In genomic region chr1:22451702-22452400, GRCh38 we compare ENCODE assay signal across 1 cellular context.
TF ChIP-seq lines count a peak whose summit lies in the region.

A gene with protein sequence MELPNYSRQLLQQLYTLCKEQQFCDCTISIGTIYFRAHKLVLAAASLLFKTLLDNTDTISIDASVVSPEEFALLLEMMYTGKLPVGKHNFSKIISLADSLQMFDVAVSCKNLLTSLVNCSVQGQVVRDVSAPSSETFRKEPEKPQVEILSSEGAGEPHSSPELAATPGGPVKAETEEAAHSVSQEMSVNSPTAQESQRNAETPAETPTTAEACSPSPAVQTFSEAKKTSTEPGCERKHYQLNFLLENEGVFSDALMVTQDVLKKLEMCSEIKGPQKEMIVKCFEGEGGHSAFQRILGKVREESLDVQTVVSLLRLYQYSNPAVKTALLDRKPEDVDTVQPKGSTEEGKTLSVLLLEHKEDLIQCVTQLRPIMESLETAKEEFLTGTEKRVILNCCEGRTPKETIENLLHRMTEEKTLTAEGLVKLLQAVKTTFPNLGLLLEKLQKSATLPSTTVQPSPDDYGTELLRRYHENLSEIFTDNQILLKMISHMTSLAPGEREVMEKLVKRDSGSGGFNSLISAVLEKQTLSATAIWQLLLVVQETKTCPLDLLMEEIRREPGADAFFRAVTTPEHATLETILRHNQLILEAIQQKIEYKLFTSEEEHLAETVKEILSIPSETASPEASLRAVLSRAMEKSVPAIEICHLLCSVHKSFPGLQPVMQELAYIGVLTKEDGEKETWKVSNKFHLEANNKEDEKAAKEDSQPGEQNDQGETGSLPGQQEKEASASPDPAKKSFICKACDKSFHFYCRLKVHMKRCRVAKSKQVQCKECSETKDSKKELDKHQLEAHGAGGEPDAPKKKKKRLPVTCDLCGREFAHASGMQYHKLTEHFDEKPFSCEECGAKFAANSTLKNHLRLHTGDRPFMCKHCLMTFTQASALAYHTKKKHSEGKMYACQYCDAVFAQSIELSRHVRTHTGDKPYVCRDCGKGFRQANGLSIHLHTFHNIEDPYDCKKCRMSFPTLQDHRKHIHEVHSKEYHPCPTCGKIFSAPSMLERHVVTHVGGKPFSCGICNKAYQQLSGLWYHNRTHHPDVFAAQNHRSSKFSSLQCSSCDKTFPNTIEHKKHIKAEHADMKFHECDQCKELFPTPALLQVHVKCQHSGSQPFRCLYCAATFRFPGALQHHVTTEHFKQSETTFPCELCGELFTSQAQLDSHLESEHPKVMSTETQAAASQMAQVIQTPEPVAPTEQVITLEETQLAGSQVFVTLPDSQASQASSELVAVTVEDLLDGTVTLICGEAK (plus strand): TSS chr1:22451851. CDS start chr1:22489949, 38,098 bp downstream.

TF ChIP-seq in GM12878, 131 proteins besides CTCF, POLR2A, EP300 and RAD21 (continued from another document and continues in another):
- TF ChIP-seq, protein P1, sequence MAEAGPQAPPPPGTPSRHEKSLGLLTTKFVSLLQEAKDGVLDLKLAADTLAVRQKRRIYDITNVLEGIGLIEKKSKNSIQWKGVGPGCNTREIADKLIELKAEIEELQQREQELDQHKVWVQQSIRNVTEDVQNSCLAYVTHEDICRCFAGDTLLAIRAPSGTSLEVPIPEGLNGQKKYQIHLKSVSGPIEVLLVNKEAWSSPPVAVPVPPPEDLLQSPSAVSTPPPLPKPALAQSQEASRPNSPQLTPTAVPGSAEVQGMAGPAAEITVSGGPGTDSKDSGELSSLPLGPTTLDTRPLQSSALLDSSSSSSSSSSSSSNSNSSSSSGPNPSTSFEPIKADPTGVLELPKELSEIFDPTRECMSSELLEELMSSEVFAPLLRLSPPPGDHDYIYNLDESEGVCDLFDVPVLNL (IDR thresholded peaks at IDR 0.05; ENCODE audit: low read depth, low read length), result no peak
- TF ChIP-seq ETV6 (conservative IDR thresholded peaks at IDR 0.05 in 1 of 2, IDR thresholded peaks at IDR 0.05 in 1 of 2; ENCODE audit: borderline replicate concordance in 1 of 2, low read depth in 1 of 2), result peak in 1 of 2 experiments; percentile 69; a peak in 2 of 4 replicates
- TF ChIP-seq SREBF1 (IDR thresholded peaks at IDR 0.05; ENCODE audit: low read length), result peak; percentile 74
- peak; percentile 100 for TF ChIP-seq YY1 (IDR thresholded peaks at IDR 0.05; ENCODE audit: low read depth, low read length)
- TF ChIP-seq HCFC1 (IDR thresholded peaks at IDR 0.05; ENCODE audit: low read length), result peak; percentile 86
- peak; percentile 74; the same call in 1 of the 2 replicates for TF ChIP-seq TCF12 (IDR thresholded peaks at IDR 0.05; ENCODE audit: low read depth, low read length)
- 0 out of 2 replicates have a peak, but pooled peaks have one; percentile 44 for TF ChIP-seq LARP7 (IDR thresholded peaks at IDR 0.05)
- TF ChIP-seq ZNF274 (IDR thresholded peaks at IDR 0.05; ENCODE audit: insufficient read depth, insufficient read length), result no peak
- no peak; a peak in 1 of 4 replicates for TF ChIP-seq IKZF2 (IDR thresholded peaks at IDR 0.05)
- peak; percentile 64 for TF ChIP-seq GATAD2B (conservative IDR thresholded peaks at IDR 0.05; ENCODE audit: low read depth)
- no peak for TF ChIP-seq CHD4 (IDR thresholded peaks at IDR 0.05)
- no peak for TF ChIP-seq JUNB (IDR thresholded peaks at IDR 0.05)
- TF ChIP-seq TBL1XR1 (IDR thresholded peaks at IDR 0.05; ENCODE audit: low read depth, low read length), result peak; percentile 75
- TF ChIP-seq POU2F2 (IDR thresholded peaks at IDR 0.05; ENCODE audit: borderline replicate concordance, low read depth, low read length), result peak; percentile 77; the same call in 2 of the 3 replicates
- TF ChIP-seq RCOR1 (conservative IDR thresholded peaks at IDR 0.05; ENCODE audit: low read depth, low read length), result peak; percentile 97
- TF ChIP-seq HSF1 (IDR thresholded peaks at IDR 0.05; ENCODE audit: low read depth, low read length), result peak; percentile 85
- TF ChIP-seq MLLT1 (IDR thresholded peaks at IDR 0.05), result no peak
- peak; percentile 44; the same call in 1 of the 2 replicates for TF ChIP-seq TCF7 (IDR thresholded peaks at IDR 0.05; ENCODE audit: borderline replicate concordance)
- no peak for TF ChIP-seq ZNF592 (IDR thresholded peaks at IDR 0.05)
- TF ChIP-seq NRF1 (conservative IDR thresholded peaks at IDR 0.05; ENCODE audit: low read depth, low read length), result no peak
- TF ChIP-seq, protein P2, sequence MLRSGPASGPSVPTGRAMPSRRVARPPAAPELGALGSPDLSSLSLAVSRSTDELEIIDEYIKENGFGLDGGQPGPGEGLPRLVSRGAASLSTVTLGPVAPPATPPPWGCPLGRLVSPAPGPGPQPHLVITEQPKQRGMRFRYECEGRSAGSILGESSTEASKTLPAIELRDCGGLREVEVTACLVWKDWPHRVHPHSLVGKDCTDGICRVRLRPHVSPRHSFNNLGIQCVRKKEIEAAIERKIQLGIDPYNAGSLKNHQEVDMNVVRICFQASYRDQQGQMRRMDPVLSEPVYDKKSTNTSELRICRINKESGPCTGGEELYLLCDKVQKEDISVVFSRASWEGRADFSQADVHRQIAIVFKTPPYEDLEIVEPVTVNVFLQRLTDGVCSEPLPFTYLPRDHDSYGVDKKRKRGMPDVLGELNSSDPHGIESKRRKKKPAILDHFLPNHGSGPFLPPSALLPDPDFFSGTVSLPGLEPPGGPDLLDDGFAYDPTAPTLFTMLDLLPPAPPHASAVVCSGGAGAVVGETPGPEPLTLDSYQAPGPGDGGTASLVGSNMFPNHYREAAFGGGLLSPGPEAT (IDR thresholded peaks at IDR 0.05; ENCODE audit: low read depth), result peak; percentile 76
- peak; percentile 87; the same call in 1 of the 2 replicates for TF ChIP-seq NBN (IDR thresholded peaks at IDR 0.05)
- TF ChIP-seq CREB1 (IDR thresholded peaks at IDR 0.05; ENCODE audit: low read depth), result peak; percentile 92
- TF ChIP-seq SKIL (IDR thresholded peaks at IDR 0.05; ENCODE audit: low read depth, poor library complexity, severe bottlenecking), result no peak
- no peak for TF ChIP-seq TCF3 (IDR thresholded peaks at IDR 0.05; ENCODE audit: borderline replicate concordance, insufficient read depth, low read depth, low read length)
- no peak for TF ChIP-seq CBX3 (IDR thresholded peaks at IDR 0.05; ENCODE audit: borderline replicate concordance, low read depth)
- TF ChIP-seq MTA3 (IDR thresholded peaks at IDR 0.05; ENCODE audit: borderline replicate concordance, low read length), result no peak
- no peak for TF ChIP-seq REST (IDR thresholded peaks at IDR 0.05; ENCODE audit: low read depth, low read length)
- TF ChIP-seq STAT1 (conservative IDR thresholded peaks at IDR 0.05), result 0 out of 2 replicates have a peak, but pooled peaks have one; percentile 48
- TF ChIP-seq CEBPB (IDR thresholded peaks at IDR 0.05; ENCODE audit: borderline replicate concordance in 1 of 2, low read depth in 2 of 2, low read length in 2 of 2), result no peak
- TF ChIP-seq SMC3 (IDR thresholded peaks at IDR 0.05; ENCODE audit: borderline replicate concordance, low read length), result no peak
- peak; percentile 86 for TF ChIP-seq KLF5 (IDR thresholded peaks at IDR 0.05; ENCODE audit: partially characterized antibody)
- TF ChIP-seq, protein P3, sequence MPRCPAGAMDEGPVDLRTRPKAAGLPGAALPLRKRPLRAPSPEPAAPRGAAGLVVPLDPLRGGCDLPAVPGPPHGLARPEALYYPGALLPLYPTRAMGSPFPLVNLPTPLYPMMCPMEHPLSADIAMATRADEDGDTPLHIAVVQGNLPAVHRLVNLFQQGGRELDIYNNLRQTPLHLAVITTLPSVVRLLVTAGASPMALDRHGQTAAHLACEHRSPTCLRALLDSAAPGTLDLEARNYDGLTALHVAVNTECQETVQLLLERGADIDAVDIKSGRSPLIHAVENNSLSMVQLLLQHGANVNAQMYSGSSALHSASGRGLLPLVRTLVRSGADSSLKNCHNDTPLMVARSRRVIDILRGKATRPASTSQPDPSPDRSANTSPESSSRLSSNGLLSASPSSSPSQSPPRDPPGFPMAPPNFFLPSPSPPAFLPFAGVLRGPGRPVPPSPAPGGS (IDR thresholded peaks at IDR 0.05; ENCODE audit: borderline replicate concordance, insufficient read depth, low read depth, low read length, poor library complexity, severe bottlenecking), result no peak
- peak; percentile 5; the same call in 1 of the 2 replicates for TF ChIP-seq ZNF24 (IDR thresholded peaks at IDR 0.05)
- TF ChIP-seq ESRRA (IDR thresholded peaks at IDR 0.05; ENCODE audit: low read length), result peak; percentile 79; the same call in 1 of the 2 replicates
- no peak for TF ChIP-seq ZSCAN29 (IDR thresholded peaks at IDR 0.05)
